Comparison of ENCODE assay signal across 26 cellular contexts in the genomic region with DNA sequence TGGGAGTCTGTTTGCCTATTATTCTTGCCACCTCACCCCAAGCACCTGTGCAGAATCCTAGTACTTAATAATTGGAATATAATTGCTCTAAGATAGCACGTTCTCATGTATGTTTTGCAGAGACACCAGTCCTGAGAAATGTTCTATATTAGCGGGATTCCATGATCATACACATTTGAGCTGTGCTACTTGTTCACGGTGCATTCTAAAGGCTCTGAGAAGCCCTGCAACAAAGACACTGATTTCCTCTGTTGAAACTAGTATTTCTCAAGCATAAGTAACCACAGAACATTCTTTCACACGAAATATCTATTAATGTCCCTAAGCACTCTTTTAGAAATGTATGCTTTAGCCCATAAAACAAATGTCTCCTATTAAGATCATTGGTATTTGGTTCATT.
"Had no signal": no experiment of that assay in that cellular context is flagged by ENCODE, and none has a peak within 500 bp of the region (broad histone marks: within the 10 kb centered on the region; RNA-seq: fewer than 3 reads in every experiment).

No MANE protein-coding gene starts in this region.

- ATAC-seq: stimulated activated effector memory CD8-positive, alpha-beta T cell treated with anti-CD3 and anti-CD28 coated beads, Interleukin-12 subunit alpha, Interleukin-12 subunit beta, amount 100 ng/mL, for 72 hours; stimulated activated memory B cell treated with anti-CD40 and anti-IgM and Interleukin-4, amounts not matched to agents 10 μg/mL and 1 μg/mL and 100 μg/mL, for 72 hours; stimulated activated naive B cell treated with anti-CD40 and anti-IgM and Interleukin-4, amounts not matched to agents 10 μg/mL and 1 μg/mL and 100 μg/mL, for 72 hours; stimulated activated naive CD8-positive, alpha-beta T cell treated with anti-CD3 and anti-CD28 coated beads, Interleukin-15, amount 100 ng/mL, for 72 hours; stimulated activated naive CD8-positive, alpha-beta T cell treated with anti-CD3 and anti-CD28 coated beads, Interleukin-15, Interleukin-2, amounts not matched to agents 100 U/mL and 50 U/mL, for 24 hours; upper lobe of right lung had no signal

- H3K4me1 ChIP-seq: stomach, suprapubic skin, testis, thyroid gland, tibial artery, tibial nerve, transverse colon, upper lobe of left lung, upper lobe of right lung, uterus, vagina had no signal

- DNase-seq: stimulated activated CD4-positive, alpha-beta T cell treated with anti-CD3 and anti-CD28 coated beads, Interleukin-2, amount 100 ng/mL, for 48 hours; stimulated activated CD4-positive, alpha-beta T cell treated with anti-CD3 and anti-CD28 coated beads, Interleukin-4, amount 100 ng/mL, for 1 hour; stimulated activated CD4-positive, alpha-beta T cell treated with anti-CD3 and anti-CD28 coated beads, Interleukin-4, amount 100 ng/mL, for 24 hours; stimulated activated CD4-positive, alpha-beta T cell treated with anti-CD3 and anti-CD28 coated beads, Interleukin-4, amount 100 ng/mL, for 4 hours; stimulated activated CD8-positive, alpha-beta memory T cell treated with anti-CD3 and anti-CD28 coated beads, Interleukin-4, amount 100 ng/mL, for 48 hours; stimulated activated naive B cell treated with anti-CD40 and anti-IgM and Interleukin-4, amounts not matched to agents 10 μg/mL and 1 μg/mL and 100 μg/mL, for 72 hours; stimulated activated naive CD4-positive, alpha-beta T cell; stimulated activated naive CD4-positive, alpha-beta T cell treated with Interleukin-2 at 50 U/mL for 16 hours; stimulated activated naive CD8-positive, alpha-beta T cell treated with anti-CD3 and anti-CD28 coated beads, Interleukin-15, amount 100 ng/mL, for 72 hours; stimulated activated naive CD8-positive, alpha-beta T cell treated with anti-CD3 and anti-CD28 coated beads, Interleukin-15, Interleukin-2, amounts not matched to agents 100 U/mL and 50 U/mL, for 24 hours; stomach; substantia nigra; thyroid gland; tibial artery; transverse colon; upper lobe of left lung; upper lobe of right lung; uterus had no signal

- H3K4me3 ChIP-seq: stomach, suprapubic skin, thoracic aorta, thyroid gland, tibial artery, tibial nerve, transverse colon, upper lobe of left lung, upper lobe of right lung, uterus, vagina had no signal

- H3K27me3 ChIP-seq: stomach, suprapubic skin, testis, thyroid gland, tibial artery, tibial nerve, transverse colon, upper lobe of left lung, upper lobe of right lung, uterus, vagina had no signal

- H3K36me3 ChIP-seq: stomach, suprapubic skin, thoracic aorta, thyroid gland, tibial artery, tibial nerve, transverse colon, upper lobe of left lung, upper lobe of right lung, uterus, vagina had no signal

- H3K9me3 ChIP-seq: stomach, suprapubic skin, testis, thoracic aorta, thyroid gland, tibial artery, tibial nerve, transverse colon, upper lobe of left lung, upper lobe of right lung, uterus, vagina had no signal

- H3K27ac ChIP-seq: stomach, suprapubic skin, testis, thoracic aorta, thyroid gland, tibial artery, tibial nerve, transverse colon, upper lobe of left lung, upper lobe of right lung, uterus, vagina had no signal

- FAIRE-seq: urothelium cell line had no signal
